Comparison of ENCODE assay signal across 8 cellular contexts in genomic region chr11:75815345-75815983, GRCh38. TPM values are rescaled to one million over a fixed set of nuclear protein-coding genes. Genes with fewer than 3 reads are reported as not detected.
DNase-seq lines count a peak whose midpoint lies in the region; ATAC-seq, FAIRE-seq and TF ChIP-seq lines count a peak whose summit lies in the region.

No MANE protein-coding gene starts in this region.

- H3K27me3 ChIP-seq in SJSA1 (replicated peaks) = no peaks in the 10 kb centered on the region

- TF ChIP-seq CTCF in brain (conservative IDR thresholded peaks at IDR 0.05) (peak in 1 of 2 experiments; percentile 16), kidney (IDR thresholded peaks at IDR 0.05; ENCODE audit: borderline replicate concordance, extremely low read depth, insufficient read depth) (no peak)

- peak overlapping the region in 4 of 5 experiments; percentile 96 to 99 (median 98) for H3K4me3 Mint-ChIP-seq in brain

- H3K9ac ChIP-seq in kidney (ENCODE audit: low read length in 2 of 2) = peak overlapping the region; percentile 72 to 78

- H3K4me1 ChIP-seq in SJSA1 (replicated peaks) (peaks cover 18% of the 10 kb centered on the region), kidney (ENCODE audit: control insufficient read depth in 1 of 2, insufficient read depth in 1 of 2, low read depth in 1 of 2, low read length in 2 of 2) (peaks cover 5 to 15% of the 10 kb centered on the region in 2 donors)

- DNase-seq in activated T-cell treated with anti-CD3 and anti-CD28 coated beads for 1 hour (ENCODE audit: low read depth) (peak; percentile 12), SJSA1 (ENCODE audit: low read depth in 1 of 2, low spot score in 2 of 2) (no peak), kidney (peak; percentile 90), AG08396 (ENCODE audit: low spot score) (no peak)
- DNase-seq in activated T-cell treated with anti-CD3 and anti-CD28 coated beads, Interleukin-2, amount 50 U/mL, for 1 hour = no peak
- peak; percentile 21 to 44 for DNase-seq in stimulated activated CD4-positive, alpha-beta T cell treated with anti-CD3 and anti-CD28 coated beads, Interleukin-4, amount 100 ng/mL, for 48 hours (ENCODE audit: low read depth in 2 of 2)

- H3K27me3 Mint-ChIP-seq in brain = peaks cover 13% of the 10 kb centered on the region

- FAIRE-seq in kidney (lab: Jason Lieb, UNC) = no peak

- peak overlapping the region; percentile 98 to 99 (median 99) for H3K27ac Mint-ChIP-seq in brain

- intact Hi-C loops in kidney (cut with DNase I) = no loop called here

- H3K4me1 Mint-ChIP-seq in brain = peaks cover 22% of the 10 kb centered on the region

- H3K36me3 ChIP-seq in SJSA1 (no peaks in the 10 kb centered on the region), kidney (ENCODE audit: control insufficient read depth in 1 of 2, insufficient read depth in 2 of 2, low read length in 2 of 2) (no peaks in the 10 kb centered on the region)

- H3K27ac ChIP-seq in SJSA1 (peak overlapping the region; percentile 52), kidney (ENCODE audit: low read depth in 2 of 2, low read length in 2 of 2) (peak overlapping the region; percentile 86 to 93)

- H3K4me3 ChIP-seq in SJSA1 (peak overlapping the region; percentile 75), kidney (ENCODE audit: low read length in 2 of 2) (peak overlapping the region; percentile 91 to 92)

- no peaks in the 10 kb centered on the region for H3K9me3 ChIP-seq in SJSA1 (replicated peaks)
- no peaks in the 10 kb centered on the region for H3K9me3 ChIP-seq in kidney (ENCODE audit: control insufficient read depth in 1 of 2, low read length in 2 of 2)

- peaks cover 0 to 5% (median 0%) of the 10 kb centered on the region in 5 experiments for H3K9me3 Mint-ChIP-seq in brain

- ATAC-seq in HG03066 (IDR thresholded peaks at IDR 0.05; ENCODE audit: low read depth, unreplicated experiment) = peak; percentile 19

- peaks cover 4% of the 10 kb centered on the region for H3K36me3 Mint-ChIP-seq in brain

RNA-seq across cellular contexts. Expression of gene UVRAG, which starts 0.5 kb away (rescaled TPM):
- 7.7 and 25.2 TPM in 2 replicates for total RNA-seq in SJSA1 (2014; rRNA removed; shearing (Covaris generic))
- 12.3 TPM for polyA plus RNA-seq in brain (ENCODE audit: insufficient read depth, low read depth, low replicate concordance)
- 27.9 TPM for total RNA-seq in kidney
- 7.2 TPM for polyA plus RNA-seq in kidney (ENCODE audit: insufficient read depth, low read depth, low replicate concordance)

RNA-seq across cellular contexts. Expression of gene DGAT2, which starts 46.9 kb away (rescaled TPM):
- not detected in 2 replicates for total RNA-seq in SJSA1 (2014; rRNA removed; shearing (Covaris generic))
- polyA plus RNA-seq in brain (ENCODE audit: insufficient read depth, low read depth, low replicate concordance) (21.5 TPM), kidney (ENCODE audit: insufficient read depth, low read depth, low replicate concordance) (7.0 TPM)
- 1.4 TPM for total RNA-seq in kidney

Comparison
In these comparisons a context has a peak if more than half of its experiments do, and no peak if none do; other contexts are left out.
1. DNase-seq: peak in activated T-cell treated with anti-CD3 and anti-CD28 coated beads for 1 hour (single experiment), kidney (single experiment) and stimulated activated CD4-positive, alpha-beta T cell treated with anti-CD3 and anti-CD28 coated beads, Interleukin-4, amount 100 ng/mL, for 48 hours (2 of 2); none in activated T-cell treated with anti-CD3 and anti-CD28 coated beads, Interleukin-2, amount 50 U/mL, for 1 hour (single experiment), SJSA1 (0 of 2) and AG08396 (single experiment).